In genomic region chr5:159987031-159987674, GRCh38 we compare ENCODE assay signal across 1 cellular context.
A peak's percentile ranks its signal among the peaks of the same experiment; 100 is the strongest.
TF ChIP-seq lines count a peak whose summit lies in the region.

No MANE protein-coding gene starts in this region.

TF ChIP-seq in HepG2, 621 proteins besides CTCF, POLR2A, EP300 and RAD21 (continued from another document and continues in another):
- TF ChIP-seq ZXDC (CRISPR knock-in tag; IDR thresholded peaks at IDR 0.05) (no peak), HOMEZ (CRISPR knock-in tag; IDR thresholded peaks at IDR 0.05; ENCODE audit: low read depth) (no peak), ATM (IDR thresholded peaks at IDR 0.05; ENCODE audit: borderline replicate concordance) (no peak), HNRNPL (IDR thresholded peaks at IDR 0.05; ENCODE audit: low read depth, low read length) (no peak), RORA (CRISPR knock-in tag; IDR thresholded peaks at IDR 0.05) (no peak), ZNF766 (CRISPR knock-in tag; IDR thresholded peaks at IDR 0.05; ENCODE audit: borderline replicate concordance) (no peak), MYPOP (CRISPR knock-in tag; IDR thresholded peaks at IDR 0.05) (0 out of 2 replicates have a peak, but pooled peaks have one; percentile 40), SMAD1 (CRISPR knock-in tag; IDR thresholded peaks at IDR 0.05; ENCODE audit: borderline replicate concordance, low read depth) (no peak), ZNF614 (CRISPR knock-in tag; IDR thresholded peaks at IDR 0.05; ENCODE audit: borderline replicate concordance) (no peak), TAF1 (CRISPR knock-in tag; IDR thresholded peaks at IDR 0.05) (no peak), PAWR (CRISPR knock-in tag; IDR thresholded peaks at IDR 0.05; ENCODE audit: borderline replicate concordance) (no peak), HOXA7 (CRISPR knock-in tag; IDR thresholded peaks at IDR 0.05) (no peak), ZNF34 (CRISPR knock-in tag; IDR thresholded peaks at IDR 0.05; ENCODE audit: borderline replicate concordance) (no peak), TBX2 (CRISPR knock-in tag; IDR thresholded peaks at IDR 0.05; ENCODE audit: borderline replicate concordance) (0 out of 2 replicates have a peak, but pooled peaks have one; percentile 34), ONECUT2 (CRISPR knock-in tag; IDR thresholded peaks at IDR 0.05) (no peak), GABPB1 (CRISPR knock-in tag; IDR thresholded peaks at IDR 0.05) (peak; percentile 36; the same call in 1 of the 2 replicates), EEA1 (CRISPR knock-in tag; IDR thresholded peaks at IDR 0.05; ENCODE audit: borderline replicate concordance) (no peak), SP1 (IDR thresholded peaks at IDR 0.05) (no peak), SP1 (CRISPR knock-in tag; IDR thresholded peaks at IDR 0.05) (no peak), RFX1 (IDR thresholded peaks at IDR 0.05) (peak; percentile 18; the same call in 1 of the 2 replicates), DNMT1 (CRISPR knock-in tag; IDR thresholded peaks at IDR 0.05) (no peak), ZMAT5 (CRISPR knock-in tag; IDR thresholded peaks at IDR 0.05; ENCODE audit: borderline replicate concordance, low read depth) (no peak), SNRNP70 (IDR thresholded peaks at IDR 0.05; ENCODE audit: low read depth, low read length) (no peak), SIX1 (CRISPR knock-in tag; IDR thresholded peaks at IDR 0.05; ENCODE audit: borderline replicate concordance) (no peak), AHR (CRISPR knock-in tag; IDR thresholded peaks at IDR 0.05) (no peak), ZNF335 (CRISPR knock-in tag; IDR thresholded peaks at IDR 0.05) (0 out of 2 replicates have a peak, but pooled peaks have one; percentile 22), RERE (CRISPR knock-in tag; IDR thresholded peaks at IDR 0.05; ENCODE audit: low read depth) (no peak), ZNF337 (CRISPR knock-in tag; IDR thresholded peaks at IDR 0.05; ENCODE audit: borderline replicate concordance, low read depth) (no peak), ARID5B (CRISPR knock-in tag; IDR thresholded peaks at IDR 0.05) (peak; percentile 34; the same call in 1 of the 2 replicates), ZNF7 (CRISPR knock-in tag; IDR thresholded peaks at IDR 0.05) (no peak), ELF3 (CRISPR knock-in tag; IDR thresholded peaks at IDR 0.05) (0 out of 2 replicates have a peak, but pooled peaks have one; percentile 26), ZSCAN31 (CRISPR knock-in tag; IDR thresholded peaks at IDR 0.05; ENCODE audit: low read depth) (0 out of 2 replicates have a peak, but pooled peaks have one; percentile 30), TCF7L2 (IDR thresholded peaks at IDR 0.05; ENCODE audit: low read depth, low read length) (no peak), ZNF205 (CRISPR knock-in tag; IDR thresholded peaks at IDR 0.05) (no peak), PREB (CRISPR knock-in tag; IDR thresholded peaks at IDR 0.05) (no peak), NFKBIZ (CRISPR knock-in tag; IDR thresholded peaks at IDR 0.05) (no peak), ZNF674 (CRISPR knock-in tag; IDR thresholded peaks at IDR 0.05; ENCODE audit: low read depth) (no peak), ZNF770 (CRISPR knock-in tag; IDR thresholded peaks at IDR 0.05) (no peak), ZIK1 (CRISPR knock-in tag; IDR thresholded peaks at IDR 0.05; ENCODE audit: borderline replicate concordance, low read depth) (no peak), ZNF782 (CRISPR knock-in tag; IDR thresholded peaks at IDR 0.05; ENCODE audit: borderline replicate concordance) (no peak), HDAC1 (CRISPR knock-in tag; IDR thresholded peaks at IDR 0.05) (peak; percentile 56; the same call in 1 of the 2 replicates), ZSCAN5A (CRISPR knock-in tag; IDR thresholded peaks at IDR 0.05; ENCODE audit: borderline replicate concordance) (no peak), RBAK (CRISPR knock-in tag; IDR thresholded peaks at IDR 0.05) (no peak)
